8 cellular contexts compared by ENCODE assay signal in genomic region chr3:49104427-49105291, GRCh38. TPM values are rescaled to one million over a fixed set of nuclear protein-coding genes. Genes with fewer than 3 reads are reported as not detected.
DNase-seq lines count a peak whose midpoint lies in the region; ATAC-seq and TF ChIP-seq lines count a peak whose summit lies in the region.

Gene QARS1, minus strand, starts transcription at chr3:49104757. Its CDS starts 24 bp downstream, at chr3:49104733.

- peak within 1 kb of the TSS; percentile 99 for H3K4me3 Mint-ChIP-seq in CD4-positive, alpha-beta T cell

- POLR2A ChIA-PET in CD4-positive, alpha-beta T cell (lab: Charles Lee): interaction anchor here (0.6 to 5.1 kb wide), 8 partner anchors 12 to 1605 kb away, joined by 3 to 77 read pairs (median 6); partner anchors contain the start of genes DALRD3, IMPDH2, NDUFAF3 and QRICH1

- peaks cover 31% of the 10 kb centered on the region for H3K4me1 Mint-ChIP-seq in CD4-positive, alpha-beta T cell (ENCODE audit: low read depth)

- CTCF ChIA-PET in CD4-positive, alpha-beta T cell (lab: Charles Lee): interaction anchor here (1.5 to 3.5 kb wide), 2 partner anchors 10 to 67 kb away, joined by 4 to 20 read pairs; partner anchors contain the start of genes KLHDC8B and QRICH1

- peaks cover 58% of the 10 kb centered on the region for H3K36me3 Mint-ChIP-seq in CD4-positive, alpha-beta T cell (ENCODE audit: low read depth)

- H3K9me3 ChIP-seq in CD4-positive, alpha-beta T cell (ENCODE audit: control insufficient read depth, low read length): no peaks in the 10 kb centered on the region

- peak within 1 kb of the TSS; percentile 71 for H3K27ac ChIP-seq in CD4-positive, alpha-beta T cell (ENCODE audit: low read depth, low read length)

- H3K9me3 Mint-ChIP-seq in CD4-positive, alpha-beta T cell: no peaks in the 10 kb centered on the region

- no peaks in the 10 kb centered on the region for H3K27me3 ChIP-seq in CD4-positive, alpha-beta T cell (ENCODE audit: control insufficient read depth, insufficient read depth, low read length)

- H3K27ac Mint-ChIP-seq in CD4-positive, alpha-beta T cell: peak within 1 kb of the TSS; percentile 99

- peak; percentile 99 for ATAC-seq in CD4-positive, alpha-beta T cell (ENCODE audit: poor library complexity)
- ATAC-seq in GM19455 (IDR thresholded peaks at IDR 0.05; ENCODE audit: unreplicated experiment): peak; percentile 95

- peak; percentile 79 to 88 (median 82) for DNase-seq in CD4-positive, alpha-beta T cell
- DNase-seq in HS-5 (ENCODE audit: low read depth): peak; percentile 76
- peak; percentile 88 to 93 for DNase-seq in NOMO-1 (lab: John Stamatoyannopoulos, UW; ENCODE audit: unreplicated experiment in 2 of 2)
- DNase-seq in activated CD8-positive, alpha-beta memory T cell treated with anti-CD3 and anti-CD28 coated beads for 24 hours: peak; percentile 94
- peak; percentile 86 for DNase-seq in effector CD8-positive, alpha-beta T cell (lab: John Stamatoyannopoulos, UW)
- peak; percentile 91 to 94 for DNase-seq in lung microvascular endothelial cell (ENCODE audit: low read depth in 2 of 2)
- peak; percentile 73 to 75 (median 73) for DNase-seq in stimulated activated CD4-positive, alpha-beta T cell treated with anti-CD3 and anti-CD28 coated beads, TNF-alpha, amount 100 ng/mL, for 4 hours (ENCODE audit: low read depth in 3 of 3)

- no peaks in the 10 kb centered on the region for H3K27me3 Mint-ChIP-seq in CD4-positive, alpha-beta T cell

- TF ChIP-seq CTCF in CD4-positive, alpha-beta T cell (IDR thresholded peaks at IDR 0.05): no peak

- intact Hi-C loops in CD4-positive, alpha-beta T cell (cut with DNase I, micrococcal nuclease): loop anchor here (1.0 to 5.0 kb wide), 3 partner anchors 10 to 187 kb away; partner anchors contain the start of genes QRICH1 (in 2 of the 2), USP19 (in 2 of the 2) and ARIH2 (in 1 of the 2)

RNA-seq across cellular contexts. Expression of gene QARS1, which starts in this region (rescaled TPM):
- 100 to 1,000 TPM; 264 to 287 TPM for total RNA-seq in CD4-positive, alpha-beta T cell
- 325 and 387 TPM in 2 replicates for total RNA-seq in lung microvascular endothelial cell

Comparison
In these comparisons a context has a peak if more than half of its experiments do, and no peak if none do; other contexts are left out.
1. Peak in every context shown above with its lines: DNase-seq, ATAC-seq and H3K27ac ChIP-seq.